22 cellular contexts compared by ENCODE assay signal in genomic region chr2:72940786-72941185, GRCh38. TPM values are rescaled to one million over a fixed set of nuclear protein-coding genes. Genes with fewer than 3 reads are reported as not detected.
DNase-seq lines count a peak whose midpoint lies in the region; ATAC-seq and TF ChIP-seq lines count a peak whose summit lies in the region.
"Had no signal": no experiment of that assay in that cellular context is flagged by ENCODE, and none has a peak within 500 bp of the region (broad histone marks: within the 10 kb centered on the region; RNA-seq: fewer than 3 reads in every experiment).

No MANE protein-coding gene starts in this region.

- H3K27me3 ChIP-seq in mammary epithelial cell (ENCODE audit: insufficient read depth, low read length) (no peaks in the 10 kb centered on the region), right cardiac atrium (ENCODE audit: control insufficient read depth, insufficient read depth) (no peaks in the 10 kb centered on the region)
- H3K27me3 ChIP-seq: heart left ventricle, upper lobe of right lung had no signal

- no peaks in the 10 kb centered on the region for H3K4me1 Mint-ChIP-seq in MCF 10A (ENCODE audit: insufficient read depth, unreplicated experiment)
- H3K4me1 Mint-ChIP-seq in mesothelial cell of epicardium, result peaks cover 12% of the 10 kb centered on the region
- H3K4me1 Mint-ChIP-seq: activated B cell treated with CpG ODN at 0.5 μM for 24 hours had no signal

- H3K36me3 ChIP-seq in mammary epithelial cell (ENCODE audit: insufficient read depth, low read length), result no peaks in the 10 kb centered on the region
- H3K36me3 ChIP-seq: lower lobe of right lung, upper lobe of right lung had no signal

- in situ Hi-C loops in mammary epithelial cell (cut with MboI; ENCODE audit: low sequenced_read_pairs in 2 of 2), result no loop called here

- BruUV-seq in MCF 10A (replicated peaks; lab: Mats Ljungman, UMichigan), result no TSS peak
- BruUV-seq in mammary epithelial cell (replicated peaks; lab: Mats Ljungman, UMichigan), result no TSS peak

- no peaks in the 10 kb centered on the region for H3K27me3 Mint-ChIP-seq in MCF 10A (ENCODE audit: insufficient read depth, unreplicated experiment)
- H3K27me3 Mint-ChIP-seq in mesothelial cell of epicardium (ENCODE audit: low read depth), result peaks cover 5% of the 10 kb centered on the region

- POLR2A ChIA-PET in MCF 10A (lab: Yijun Ruan, JAX), result no interaction called here

- H3K27ac ChIP-seq in mammary epithelial cell (ENCODE audit: insufficient read depth, low read depth, low read length) (no peak overlapping the region), right cardiac atrium (ENCODE audit: low read length) (no peak overlapping the region)
- H3K27ac ChIP-seq: heart left ventricle, lower lobe of right lung, SK-N-MC, upper lobe of right lung had no signal

- H3K4me3 Mint-ChIP-seq in MCF 10A (ENCODE audit: unreplicated experiment) (no peak overlapping the region), mesothelial cell of epicardium (no peak overlapping the region)
- H3K4me3 Mint-ChIP-seq: activated B cell treated with CpG ODN at 0.5 μM for 24 hours; activated T-cell treated with anti-CD3 and anti-CD28 coated beads, Interleukin-2, amount 50 U/mL, for 24 hours had no signal

- dilution Hi-C loops in mammary epithelial cell (cut with HindIII; ENCODE audit: low sequenced_read_pairs), result no loop called here

- H3K4me1 ChIP-seq in mammary epithelial cell (ENCODE audit: insufficient read depth, low read length) (no peaks in the 10 kb centered on the region), right cardiac atrium (ENCODE audit: control insufficient read depth, insufficient read depth, low read length) (no peaks in the 10 kb centered on the region)
- H3K4me1 ChIP-seq: lower lobe of right lung, upper lobe of right lung had no signal

- H3K9me3 ChIP-seq in mammary epithelial cell (replicated peaks; ENCODE audit: insufficient read depth, low read length), result no peaks in the 10 kb centered on the region
- no peaks in the 10 kb centered on the region for H3K9me3 ChIP-seq in right cardiac atrium (ENCODE audit: control insufficient read depth, low read length)
- H3K9me3 ChIP-seq: heart left ventricle, lower lobe of right lung, upper lobe of right lung had no signal

- H3K9ac ChIP-seq in mammary epithelial cell (ENCODE audit: insufficient read depth, low read length), result no peak overlapping the region

- H2AFZ ChIP-seq in mammary epithelial cell (ENCODE audit: low read depth, low read length), result no peak overlapping the region

- no peaks in the 10 kb centered on the region for H4K20me1 ChIP-seq in mammary epithelial cell (ENCODE audit: insufficient read depth, low read length)

- no peak for TF ChIP-seq CTCF in MCF 10A (IDR thresholded peaks at IDR 0.05; ENCODE audit: unreplicated experiment)
- no peak for TF ChIP-seq CTCF in mammary epithelial cell (conservative IDR thresholded peaks at IDR 0.05 in 1 of 2, IDR thresholded peaks at IDR 0.05 in 1 of 2; ENCODE audit: extremely low read depth in 1 of 2, insufficient read depth in 1 of 2, low read depth in 1 of 2, low read length in 2 of 2)
- TF ChIP-seq CTCF in mesothelial cell of epicardium (IDR thresholded peaks at IDR 0.05; ENCODE audit: unreplicated experiment), result no peak

- H3K4me3 ChIP-seq in mammary epithelial cell (replicated peaks in 1 of 3; ENCODE audit: insufficient read depth in 1 of 3, low read depth in 2 of 3, low read length in 3 of 3) (no peak overlapping the region), right cardiac atrium (ENCODE audit: low read length) (no peak overlapping the region)
- H3K4me3 ChIP-seq: heart left ventricle, lower lobe of right lung, SK-N-MC, upper lobe of right lung had no signal

- H3K9me3 Mint-ChIP-seq in MCF 10A (ENCODE audit: unreplicated experiment), result no peaks in the 10 kb centered on the region
- H3K9me3 Mint-ChIP-seq in mesothelial cell of epicardium, result no peaks in the 10 kb centered on the region
- H3K9me3 Mint-ChIP-seq: activated B cell treated with CpG ODN at 0.5 μM for 24 hours; activated T-cell treated with anti-CD3 and anti-CD28 coated beads, Interleukin-2, amount 50 U/mL, for 24 hours had no signal

- ATAC-seq in right cardiac atrium (no peak), GM19351 (IDR thresholded peaks at IDR 0.05; ENCODE audit: unreplicated experiment) (no peak)
- ATAC-seq: lower lobe of right lung, upper lobe of right lung had no signal

- H3K36me3 Mint-ChIP-seq in MCF 10A (ENCODE audit: insufficient read depth, unreplicated experiment) (no peaks in the 10 kb centered on the region), mesothelial cell of epicardium (no peaks in the 10 kb centered on the region)

- intact Hi-C loops in MCF 10A (cut with micrococcal nuclease), result no loop called here
- intact Hi-C loops in mammary epithelial cell (cut with micrococcal nuclease), result no loop called here
- intact Hi-C loops in right cardiac atrium (cut with DNase I), result no loop called here

- 86% methylated on average over 1 of the region's 6 CpGs for WGBS in mammary epithelial cell (ENCODE audit: low coverage, missing lambda C conversion rate)
- WGBS in right cardiac atrium, result 71% methylated on average over 6 of the region's 6 CpGs

- no peak overlapping the region for H3K4me2 ChIP-seq in mammary epithelial cell (ENCODE audit: insufficient read depth, low read depth, low read length)

- no peaks in the 10 kb centered on the region for H3K79me2 ChIP-seq in mammary epithelial cell (ENCODE audit: insufficient read depth, low read length)

- CTCF ChIA-PET in MCF 10A (lab: Yijun Ruan, JAX), result interaction anchor here (0.6 to 1.1 kb wide), 4 partner anchors 33 to 1502 kb away, joined by 4 read pairs; no protein-coding TSS in a partner anchor
- CTCF ChIA-PET in mammary epithelial cell (lab: Charles Lee; ENCODE audit: low non-redundant PET), result no interaction called here

- DNase-seq in MCF 10A (ENCODE audit: unreplicated experiment), result peak; percentile 21
- DNase-seq in mammary epithelial cell, result no peak
- peak; percentile 61 for DNase-seq in T1000 (lab: John Stamatoyannopoulos, UW)
- peak in 2 of 3 donors; percentile 10 to 37 for DNase-seq in right cardiac atrium
- peak; percentile 9 for DNase-seq in stromal cell of bone marrow (ENCODE audit: low read depth)
- no peak for DNase-seq in RKO (ENCODE audit: low spot score)
- DNase-seq in mesothelial cell of epicardium (ENCODE audit: low spot score in 2 of 2, unreplicated experiment in 2 of 2), result no peak
- DNase-seq: activated B cell treated with CpG ODN at 0.5 μM for 24 hours; activated T-cell treated with anti-CD3 and anti-CD28 coated beads, Interleukin-2, amount 50 U/mL, for 24 hours; aorta; effector CD4-positive, alpha-beta T cell; lower lobe of right lung; NCI-H1105 treated with DMSO at 0.1 percent for 48 hours; NCI-H774; occipital lobe; stimulated activated CD8-positive, alpha-beta memory T cell treated with anti-CD3 and anti-CD28 coated beads, Interleukin-4, amount 100 ng/mL, for 48 hours; upper lobe of right lung had no signal

- H3K27ac Mint-ChIP-seq in MCF 10A (ENCODE audit: low read depth, unreplicated experiment) (no peak overlapping the region), mesothelial cell of epicardium (no peak overlapping the region)
- H3K27ac Mint-ChIP-seq: activated B cell treated with CpG ODN at 0.5 μM for 24 hours; activated T-cell treated with anti-CD3 and anti-CD28 coated beads, Interleukin-2, amount 50 U/mL, for 24 hours had no signal

RNA-seq across cellular contexts. Expression of gene EMX1, which starts 23.5 kb away (rescaled TPM):
- not detected in 2 replicates for total RNA-seq in MCF 10A (2022)
- not detected for total RNA-seq in mammary epithelial cell
- polyA plus RNA-seq in mammary epithelial cell, result not detected
- polyA minus RNA-seq in mammary epithelial cell, result 0.31 TPM
- total RNA-seq in right cardiac atrium, result not detected
- polyA plus RNA-seq in right cardiac atrium, result 0.18 TPM
- total RNA-seq in mesothelial cell of epicardium, result 0.09 TPM in 2 of 3 replicates, not detected in the other
- total RNA-seq: aorta, G401, heart left ventricle, HT1080, lower lobe of right lung, upper lobe of right lung had no signal
- polyA plus RNA-seq: aorta, heart left ventricle had no signal

RNA-seq across cellular contexts. Expression of gene SPR, which starts 53.6 kb away (rescaled TPM):
- 12.9 and 18.1 TPM in 2 replicates for total RNA-seq in MCF 10A (2022)
- total RNA-seq in mammary epithelial cell, result 10 to 100 TPM; 24.5 to 25.1 TPM
- polyA plus RNA-seq in mammary epithelial cell, result 37.1 TPM
- polyA minus RNA-seq in mammary epithelial cell, result 18.6 TPM
- total RNA-seq in right cardiac atrium, result 10 to 100 TPM; 35.9 to 56.3 (median 44.3) TPM
- 50.3 TPM for polyA plus RNA-seq in right cardiac atrium
- total RNA-seq in mesothelial cell of epicardium, result 11.4 to 13.8 TPM (median 12.5 TPM) in 3 replicates

Comparison
In these comparisons a context has a peak if more than half of its experiments do, and no peak if none do; other contexts are left out.
1. DNase-seq: peak in MCF 10A (single experiment), T1000 (single experiment), right cardiac atrium (2 of 3) and stromal cell of bone marrow (single experiment); none in mammary epithelial cell (single experiment), RKO (single experiment) and mesothelial cell of epicardium (0 of 2).